In the genomic region with DNA sequence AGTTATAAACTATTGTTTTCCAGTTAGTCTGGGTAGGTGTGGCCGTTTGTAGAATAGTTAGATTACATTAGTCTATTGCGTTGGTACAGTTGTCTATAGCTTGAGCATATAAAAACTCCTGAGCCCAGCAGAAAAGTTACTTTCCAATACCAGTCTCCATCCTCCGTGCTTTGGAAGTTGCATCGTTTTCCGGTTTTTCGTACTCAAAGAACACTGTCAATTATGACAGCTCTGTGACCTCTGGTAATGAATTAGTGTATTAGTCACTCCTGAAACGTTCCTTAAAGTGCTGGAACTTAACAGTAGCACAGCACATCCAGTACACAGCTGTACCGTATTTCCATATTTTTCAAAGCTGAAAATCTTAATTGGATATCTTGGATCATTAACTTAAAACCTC, we compare ENCODE assay signal across 8 cellular contexts. TPM values are rescaled to one million over a fixed set of nuclear protein-coding genes. Genes with fewer than 3 reads are reported as not detected.
DNase-seq lines count a peak whose midpoint lies in the region; ATAC-seq and TF ChIP-seq lines count a peak whose summit lies in the region.

No MANE protein-coding gene starts in this region.

- peaks cover 23 to 40% (median 39%) of the 10 kb centered on the region in 3 donors for H3K27me3 Mint-ChIP-seq in CD14-positive monocyte (ENCODE audit: low read depth in 3 of 3)
- H3K27me3 Mint-ChIP-seq in central memory CD8-positive, alpha-beta T cell: no peaks in the 10 kb centered on the region
- H3K27me3 Mint-ChIP-seq in memory B cell: no peaks in the 10 kb centered on the region

- no peak for TF ChIP-seq POLR2A in vagina (IDR thresholded peaks at IDR 0.05)

- no peaks in the 10 kb centered on the region for H3K9me3 ChIP-seq in vagina

- no peaks in the 10 kb centered on the region for H3K36me3 ChIP-seq in vagina

- intact Hi-C loops in CD14-positive monocyte (cut with micrococcal nuclease): loop anchor here in 1 of 2 donors (5.0 kb wide), 1 partner anchor 129 kb away; a partner anchor contains a TSS
- intact Hi-C loops in vagina (cut with DNase I): no loop called here

- TF ChIP-seq CTCF in CD14-positive monocyte (IDR thresholded peaks at IDR 0.05) (no peak), LNCaP clone FGC (IDR thresholded peaks at IDR 0.05; ENCODE audit: control insufficient read depth, extremely low read depth, insufficient read depth) (no peak), vagina (IDR thresholded peaks at IDR 0.05) (no peak)

- H3K27me3 ChIP-seq in vagina: no peaks in the 10 kb centered on the region

- peak overlapping the region; percentile 85 for H3K4me3 ChIP-seq in LNCaP clone FGC (ENCODE audit: low read depth, low read length)
- peak overlapping the region; percentile 70 to 93 for H3K4me3 ChIP-seq in vagina

- peak overlapping the region; percentile 75 to 92 (median 89) for H3K27ac Mint-ChIP-seq in CD14-positive monocyte
- peak overlapping the region; percentile 87 for H3K27ac Mint-ChIP-seq in central memory CD8-positive, alpha-beta T cell (ENCODE audit: low read depth)
- peak overlapping the region; percentile 87 for H3K27ac Mint-ChIP-seq in memory B cell

- H3K4me1 ChIP-seq in vagina: peaks cover 34% of the 10 kb centered on the region

- no peak for DNase-seq in CD14-positive monocyte (ENCODE audit: low spot score)
- DNase-seq in LNCaP clone FGC (ENCODE audit: low read depth): no peak
- DNase-seq in central memory CD8-positive, alpha-beta T cell (ENCODE audit: low spot score in 2 of 2): no peak
- DNase-seq in memory B cell (ENCODE audit: low spot score in 2 of 2): no peak
- no peak for DNase-seq in vagina (ENCODE audit: extremely low spot score in 2 of 2)
- DNase-seq in OCI-M2 (lab: John Stamatoyannopoulos, UW; ENCODE audit: unreplicated experiment): no peak
- no peak for DNase-seq in medulla oblongata (ENCODE audit: extremely low spot score)
- no peak for DNase-seq in SHP77 (lab: John Stamatoyannopoulos, UW)

- H3K27ac ChIP-seq in vagina: peak overlapping the region; percentile 90

- peak overlapping the region; percentile 82 to 90 for H3K4me3 Mint-ChIP-seq in CD14-positive monocyte
- H3K4me3 Mint-ChIP-seq in central memory CD8-positive, alpha-beta T cell: peak overlapping the region; percentile 91
- peak overlapping the region; percentile 87 for H3K4me3 Mint-ChIP-seq in memory B cell

- ATAC-seq in central memory CD8-positive, alpha-beta T cell (replicated peaks; ENCODE audit: extremely low read depth, poor library complexity, severe bottlenecking): no peak
- ATAC-seq in memory B cell (ENCODE audit: low read depth): no peak

- H3K9me3 Mint-ChIP-seq in CD14-positive monocyte: peaks cover 0 to 2% (median 0%) of the 10 kb centered on the region in 7 donors
- no peaks in the 10 kb centered on the region for H3K9me3 Mint-ChIP-seq in central memory CD8-positive, alpha-beta T cell
- H3K9me3 Mint-ChIP-seq in memory B cell: no peaks in the 10 kb centered on the region

- peaks cover 2 to 6% of the 10 kb centered on the region in 2 donors for H3K36me3 Mint-ChIP-seq in CD14-positive monocyte
- H3K36me3 Mint-ChIP-seq in central memory CD8-positive, alpha-beta T cell (ENCODE audit: insufficient read depth): peaks cover 10% of the 10 kb centered on the region
- H3K36me3 Mint-ChIP-seq in memory B cell: peaks cover 14% of the 10 kb centered on the region

- H3K4me1 Mint-ChIP-seq in CD14-positive monocyte (peaks cover 26% of the 10 kb centered on the region), memory B cell (peaks cover 11% of the 10 kb centered on the region)
- peaks cover 16% of the 10 kb centered on the region for H3K4me1 Mint-ChIP-seq in central memory CD8-positive, alpha-beta T cell

RNA-seq across cellular contexts. Expression of a gene that starts 0.8 kb away (rescaled TPM):
- 1 to 10 TPM; 1.2 to 1.8 TPM for polyA plus RNA-seq in CD14-positive monocyte
- total RNA-seq in vagina: 9.8 TPM

RNA-seq across cellular contexts. Expression of a gene that starts 38.9 kb away (rescaled TPM):
- polyA plus RNA-seq in CD14-positive monocyte: under 1 TPM; 0.18 to 0.74 TPM
- 34.9 TPM for total RNA-seq in vagina

RNA-seq across cellular contexts. Expression of a gene that starts 49.0 kb away (rescaled TPM):
- not detected for polyA plus RNA-seq in CD14-positive monocyte
- total RNA-seq in vagina: 0.74 TPM
